2 cellular contexts compared by ENCODE assay signal in the genomic region with DNA sequence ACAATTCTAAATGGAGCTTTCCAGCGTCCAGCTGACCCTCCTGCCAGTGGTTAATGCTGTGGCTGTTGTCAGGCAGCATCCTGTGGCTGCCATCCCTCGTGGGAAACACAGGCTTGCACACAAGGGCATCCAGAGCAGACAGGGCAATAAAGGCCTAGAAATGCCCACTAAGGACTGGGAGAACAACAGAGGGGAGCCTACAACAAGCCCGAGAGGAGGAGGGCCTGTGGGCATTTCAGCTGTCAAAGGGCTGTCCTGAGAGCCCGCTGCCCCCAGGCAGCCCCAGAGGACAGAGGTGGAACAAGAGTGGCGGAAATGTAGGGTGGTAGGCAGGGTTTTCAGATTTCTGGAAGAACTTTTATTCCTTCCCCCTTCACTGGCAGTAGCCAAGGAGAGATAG.
TF ChIP-seq lines count a peak whose summit lies in the region.

No MANE protein-coding gene starts in this region.

TF ChIP-seq in GM23338, 12 proteins besides CTCF, POLR2A, EP300 and RAD21:
- TF ChIP-seq STAT1 (IDR thresholded peaks at IDR 0.05; ENCODE audit: unreplicated experiment) (no peak), EZH2phosphoT487 (IDR thresholded peaks at IDR 0.05; ENCODE audit: unreplicated experiment) (no peak), NANOG (IDR thresholded peaks at IDR 0.05; ENCODE audit: borderline replicate concordance) (no peak), ZNF331 (CRISPR knock-in tag; IDR thresholded peaks at IDR 0.05; ENCODE audit: low read depth) (no peak), JUNB (IDR thresholded peaks at IDR 0.05; ENCODE audit: unreplicated experiment) (no peak), EZH2 (IDR thresholded peaks at IDR 0.05; ENCODE audit: low read depth, unreplicated experiment) (no peak), ZNF114 (CRISPR knock-in tag; IDR thresholded peaks at IDR 0.05) (no peak)
- TF ChIP-seq, protein P1, sequence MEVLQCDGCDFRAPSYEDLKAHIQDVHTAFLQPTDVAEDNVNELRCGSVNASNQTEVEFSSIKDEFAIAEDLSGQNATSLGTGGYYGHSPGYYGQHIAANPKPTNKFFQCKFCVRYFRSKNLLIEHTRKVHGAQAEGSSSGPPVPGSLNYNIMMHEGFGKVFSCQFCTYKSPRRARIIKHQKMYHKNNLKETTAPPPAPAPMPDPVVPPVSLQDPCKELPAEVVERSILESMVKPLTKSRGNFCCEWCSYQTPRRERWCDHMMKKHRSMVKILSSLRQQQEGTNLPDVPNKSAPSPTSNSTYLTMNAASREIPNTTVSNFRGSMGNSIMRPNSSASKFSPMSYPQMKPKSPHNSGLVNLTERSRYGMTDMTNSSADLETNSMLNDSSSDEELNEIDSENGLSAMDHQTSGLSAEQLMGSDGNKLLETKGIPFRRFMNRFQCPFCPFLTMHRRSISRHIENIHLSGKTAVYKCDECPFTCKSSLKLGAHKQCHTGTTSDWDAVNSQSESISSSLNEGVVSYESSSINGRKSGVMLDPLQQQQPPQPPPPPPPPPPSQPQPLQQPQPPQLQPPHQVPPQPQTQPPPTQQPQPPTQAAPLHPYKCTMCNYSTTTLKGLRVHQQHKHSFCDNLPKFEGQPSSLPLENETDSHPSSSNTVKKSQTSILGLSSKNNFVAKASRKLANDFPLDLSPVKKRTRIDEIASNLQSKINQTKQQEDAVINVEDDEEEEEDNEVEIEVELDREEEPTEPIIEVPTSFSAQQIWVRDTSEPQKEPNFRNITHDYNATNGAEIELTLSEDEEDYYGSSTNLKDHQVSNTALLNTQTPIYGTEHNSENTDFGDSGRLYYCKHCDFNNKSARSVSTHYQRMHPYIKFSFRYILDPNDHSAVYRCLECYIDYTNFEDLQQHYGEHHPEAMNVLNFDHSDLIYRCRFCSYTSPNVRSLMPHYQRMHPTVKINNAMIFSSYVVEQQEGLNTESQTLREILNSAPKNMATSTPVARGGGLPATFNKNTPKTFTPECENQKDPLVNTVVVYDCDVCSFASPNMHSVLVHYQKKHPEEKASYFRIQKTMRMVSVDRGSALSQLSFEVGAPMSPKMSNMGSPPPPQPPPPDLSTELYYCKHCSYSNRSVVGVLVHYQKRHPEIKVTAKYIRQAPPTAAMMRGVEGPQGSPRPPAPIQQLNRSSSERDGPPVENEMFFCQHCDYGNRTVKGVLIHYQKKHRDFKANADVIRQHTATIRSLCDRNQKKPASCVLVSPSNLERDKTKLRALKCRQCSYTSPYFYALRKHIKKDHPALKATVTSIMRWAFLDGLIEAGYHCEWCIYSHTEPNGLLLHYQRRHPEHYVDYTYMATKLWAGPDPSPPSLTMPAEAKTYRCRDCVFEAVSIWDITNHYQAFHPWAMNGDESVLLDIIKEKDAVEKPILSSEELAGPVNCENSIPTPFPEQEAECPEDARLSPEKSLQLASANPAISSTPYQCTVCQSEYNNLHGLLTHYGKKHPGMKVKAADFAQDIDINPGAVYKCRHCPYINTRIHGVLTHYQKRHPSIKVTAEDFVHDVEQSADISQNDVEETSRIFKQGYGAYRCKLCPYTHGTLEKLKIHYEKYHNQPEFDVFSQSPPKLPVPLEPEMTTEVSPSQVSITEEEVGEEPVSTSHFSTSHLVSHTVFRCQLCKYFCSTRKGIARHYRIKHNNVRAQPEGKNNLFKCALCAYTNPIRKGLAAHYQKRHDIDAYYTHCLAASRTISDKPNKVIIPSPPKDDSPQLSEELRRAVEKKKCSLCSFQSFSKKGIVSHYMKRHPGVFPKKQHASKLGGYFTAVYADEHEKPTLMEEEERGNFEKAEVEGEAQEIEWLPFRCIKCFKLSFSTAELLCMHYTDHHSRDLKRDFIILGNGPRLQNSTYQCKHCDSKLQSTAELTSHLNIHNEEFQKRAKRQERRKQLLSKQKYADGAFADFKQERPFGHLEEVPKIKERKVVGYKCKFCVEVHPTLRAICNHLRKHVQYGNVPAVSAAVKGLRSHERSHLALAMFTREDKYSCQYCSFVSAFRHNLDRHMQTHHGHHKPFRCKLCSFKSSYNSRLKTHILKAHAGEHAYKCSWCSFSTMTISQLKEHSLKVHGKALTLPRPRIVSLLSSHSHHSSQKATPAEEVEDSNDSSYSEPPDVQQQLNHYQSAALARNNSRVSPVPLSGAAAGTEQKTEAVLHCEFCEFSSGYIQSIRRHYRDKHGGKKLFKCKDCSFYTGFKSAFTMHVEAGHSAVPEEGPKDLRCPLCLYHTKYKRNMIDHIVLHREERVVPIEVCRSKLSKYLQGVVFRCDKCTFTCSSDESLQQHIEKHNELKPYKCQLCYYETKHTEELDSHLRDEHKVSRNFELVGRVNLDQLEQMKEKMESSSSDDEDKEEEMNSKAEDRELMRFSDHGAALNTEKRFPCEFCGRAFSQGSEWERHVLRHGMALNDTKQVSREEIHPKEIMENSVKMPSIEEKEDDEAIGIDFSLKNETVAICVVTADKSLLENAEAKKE (CRISPR knock-in tag; IDR thresholded peaks at IDR 0.05): no peak
- TF ChIP-seq, protein P2, sequence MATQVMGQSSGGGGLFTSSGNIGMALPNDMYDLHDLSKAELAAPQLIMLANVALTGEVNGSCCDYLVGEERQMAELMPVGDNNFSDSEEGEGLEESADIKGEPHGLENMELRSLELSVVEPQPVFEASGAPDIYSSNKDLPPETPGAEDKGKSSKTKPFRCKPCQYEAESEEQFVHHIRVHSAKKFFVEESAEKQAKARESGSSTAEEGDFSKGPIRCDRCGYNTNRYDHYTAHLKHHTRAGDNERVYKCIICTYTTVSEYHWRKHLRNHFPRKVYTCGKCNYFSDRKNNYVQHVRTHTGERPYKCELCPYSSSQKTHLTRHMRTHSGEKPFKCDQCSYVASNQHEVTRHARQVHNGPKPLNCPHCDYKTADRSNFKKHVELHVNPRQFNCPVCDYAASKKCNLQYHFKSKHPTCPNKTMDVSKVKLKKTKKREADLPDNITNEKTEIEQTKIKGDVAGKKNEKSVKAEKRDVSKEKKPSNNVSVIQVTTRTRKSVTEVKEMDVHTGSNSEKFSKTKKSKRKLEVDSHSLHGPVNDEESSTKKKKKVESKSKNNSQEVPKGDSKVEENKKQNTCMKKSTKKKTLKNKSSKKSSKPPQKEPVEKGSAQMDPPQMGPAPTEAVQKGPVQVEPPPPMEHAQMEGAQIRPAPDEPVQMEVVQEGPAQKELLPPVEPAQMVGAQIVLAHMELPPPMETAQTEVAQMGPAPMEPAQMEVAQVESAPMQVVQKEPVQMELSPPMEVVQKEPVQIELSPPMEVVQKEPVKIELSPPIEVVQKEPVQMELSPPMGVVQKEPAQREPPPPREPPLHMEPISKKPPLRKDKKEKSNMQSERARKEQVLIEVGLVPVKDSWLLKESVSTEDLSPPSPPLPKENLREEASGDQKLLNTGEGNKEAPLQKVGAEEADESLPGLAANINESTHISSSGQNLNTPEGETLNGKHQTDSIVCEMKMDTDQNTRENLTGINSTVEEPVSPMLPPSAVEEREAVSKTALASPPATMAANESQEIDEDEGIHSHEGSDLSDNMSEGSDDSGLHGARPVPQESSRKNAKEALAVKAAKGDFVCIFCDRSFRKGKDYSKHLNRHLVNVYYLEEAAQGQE (IDR thresholded peaks at IDR 0.05; ENCODE audit: unreplicated experiment): no peak
- TF ChIP-seq, protein P3, sequence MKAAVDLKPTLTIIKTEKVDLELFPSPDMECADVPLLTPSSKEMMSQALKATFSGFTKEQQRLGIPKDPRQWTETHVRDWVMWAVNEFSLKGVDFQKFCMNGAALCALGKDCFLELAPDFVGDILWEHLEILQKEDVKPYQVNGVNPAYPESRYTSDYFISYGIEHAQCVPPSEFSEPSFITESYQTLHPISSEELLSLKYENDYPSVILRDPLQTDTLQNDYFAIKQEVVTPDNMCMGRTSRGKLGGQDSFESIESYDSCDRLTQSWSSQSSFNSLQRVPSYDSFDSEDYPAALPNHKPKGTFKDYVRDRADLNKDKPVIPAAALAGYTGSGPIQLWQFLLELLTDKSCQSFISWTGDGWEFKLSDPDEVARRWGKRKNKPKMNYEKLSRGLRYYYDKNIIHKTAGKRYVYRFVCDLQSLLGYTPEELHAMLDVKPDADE (IDR thresholded peaks at IDR 0.05): no peak
TF ChIP-seq in GM23338: peak in this region for 0.

TF ChIP-seq in GM12891, 5 proteins besides CTCF, POLR2A, EP300 and RAD21:
- TF ChIP-seq TAF1 (IDR thresholded peaks at IDR 0.05; ENCODE audit: low read depth, low read length): no peak
- no peak for TF ChIP-seq PAX5 (IDR thresholded peaks at IDR 0.05; ENCODE audit: insufficient read depth, low read length, severe bottlenecking)
- no peak for TF ChIP-seq POU2F2 (IDR thresholded peaks at IDR 0.05; ENCODE audit: low read depth, low read length)
- no peak for TF ChIP-seq POLR2AphosphoS5 (IDR thresholded peaks at IDR 0.05; ENCODE audit: low read depth, low read length)
- TF ChIP-seq SPI1 (IDR thresholded peaks at IDR 0.05; ENCODE audit: low read depth, low read length): no peak
TF ChIP-seq in GM12891: peak in this region for 0.
